In genomic region chr10:128257404-128257803, GRCh38 we compare ENCODE assay signal across 7 cellular contexts.
"Had no signal": no experiment of that assay in that cellular context is flagged by ENCODE, and none has a peak within 500 bp of the region (broad histone marks: within the 10 kb centered on the region; RNA-seq: fewer than 3 reads in every experiment).

No MANE protein-coding gene starts in this region.

- FAIRE-seq: HepG2 had no signal

- H3K27ac ChIP-seq: GM23248, HL-60 had no signal

- ATAC-seq: HepG2 had no signal

- H3K4me3 ChIP-seq: GM23248 had no signal

- H3K9ac ChIP-seq: GM23248 had no signal

- DNase-seq: GM23248, GOT3, H7, HCEC 1CT, KBM-7 had no signal
